Comparison of ENCODE assay signal across 16 cellular contexts in genomic region chr18:36595046-36595817, GRCh38.
"Had no signal": no experiment of that assay in that cellular context is flagged by ENCODE, and none has a peak within 500 bp of the region (broad histone marks: within the 10 kb centered on the region; RNA-seq: fewer than 3 reads in every experiment).

No MANE protein-coding gene starts in this region.

- H3K4me1 ChIP-seq: body of pancreas, gastroesophageal sphincter, pancreas, right lobe of liver had no signal

- H3K9me3 ChIP-seq: body of pancreas, gastroesophageal sphincter, pancreas, right lobe of liver, SK-N-SH, thoracic aorta had no signal

- H3K27ac Mint-ChIP-seq: activated CD4-positive, alpha-beta T cell treated with anti-CD3 and anti-CD28 coated beads for 36 hours; T-cell; WTC11 had no signal

- H3K27me3 ChIP-seq: body of pancreas, gastroesophageal sphincter, pancreas, right lobe of liver had no signal

- H3K36me3 Mint-ChIP-seq: T-cell, WTC11 had no signal

- H3K27me3 Mint-ChIP-seq: central memory CD8-positive, alpha-beta T cell; T-cell had no signal

- H3K4me3 ChIP-seq: body of pancreas, gastroesophageal sphincter, lung, pancreas, right lobe of liver, smooth muscle cell, thoracic aorta had no signal

- H3K4me1 Mint-ChIP-seq: activated CD4-positive, alpha-beta T cell treated with anti-CD3 and anti-CD28 coated beads for 36 hours; central memory CD8-positive, alpha-beta T cell; T-cell; WTC11 had no signal

- DNase-seq: activated CD4-positive, alpha-beta T cell treated with anti-CD3 and anti-CD28 coated beads for 36 hours; activated CD4-positive, alpha-beta T cell treated with anti-CD3 and anti-CD28 coated beads, Interleukin-2, amount 50 U/mL, for 48 hours; activated naive CD4-positive, alpha-beta T cell; body of pancreas; cortex of kidney; pancreas; right lobe of liver; SK-N-SH; stimulated activated CD4-positive, alpha-beta T cell treated with anti-CD3 and anti-CD28 coated beads, Interleukin-4, amount 100 ng/mL, for 1 hour; T-cell had no signal

- H3K27ac ChIP-seq: body of pancreas, gastroesophageal sphincter, pancreas, right lobe of liver, thoracic aorta had no signal

- H3K9me3 Mint-ChIP-seq: central memory CD8-positive, alpha-beta T cell; T-cell had no signal

- H3K36me3 ChIP-seq: gastroesophageal sphincter, pancreas, right lobe of liver, thoracic aorta had no signal

- ATAC-seq: activated CD4-positive, alpha-beta T cell treated with anti-CD3 and anti-CD28 coated beads for 36 hours; body of pancreas; gastroesophageal sphincter; pancreas; right lobe of liver; T-cell; WTC11 had no signal

- H3K4me3 Mint-ChIP-seq: activated CD4-positive, alpha-beta T cell treated with anti-CD3 and anti-CD28 coated beads for 36 hours; central memory CD8-positive, alpha-beta T cell; T-cell; WTC11 had no signal
